17 cellular contexts compared by ENCODE assay signal in the genomic region with DNA sequence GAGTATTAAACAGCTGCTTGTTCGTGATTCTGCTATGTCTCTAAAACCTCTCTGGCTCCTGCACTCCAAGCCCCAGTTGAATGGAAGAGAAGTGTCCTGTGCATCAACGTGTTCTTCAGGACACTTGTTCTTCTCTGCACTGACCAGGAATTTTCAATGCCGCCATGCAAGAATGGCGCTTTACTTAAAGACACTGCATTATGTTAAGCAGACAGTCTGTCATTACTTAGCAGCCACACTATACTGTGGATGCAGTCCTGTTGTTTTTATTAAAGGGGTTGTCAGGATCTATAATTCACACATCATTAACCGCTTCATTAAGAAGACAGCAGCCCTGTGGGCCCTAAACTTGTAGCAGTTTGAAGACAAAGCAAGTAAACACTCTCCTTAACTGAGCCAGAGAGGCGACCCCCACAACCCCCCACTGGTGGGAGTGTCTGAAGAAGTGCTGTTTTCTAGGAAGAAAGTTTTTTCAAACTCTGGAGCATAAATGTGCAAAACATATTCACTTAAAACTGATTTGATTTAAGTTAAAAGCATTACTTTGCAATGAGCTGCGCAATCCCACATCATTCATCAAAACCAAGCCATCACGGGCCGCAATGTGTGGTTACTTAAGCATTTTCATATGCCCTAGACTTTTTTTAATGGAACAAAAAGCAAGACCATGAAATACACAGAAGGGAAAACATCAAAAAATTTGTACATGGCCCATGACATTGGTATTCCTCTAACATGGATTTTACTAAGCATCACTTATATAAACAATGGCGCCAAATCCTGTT.
DNase-seq lines count a peak whose midpoint lies in the region; ATAC-seq and TF ChIP-seq lines count a peak whose summit lies in the region.
"Had no signal": no experiment of that assay in that cellular context is flagged by ENCODE, and none has a peak within 500 bp of the region (broad histone marks: within the 10 kb centered on the region; RNA-seq: fewer than 3 reads in every experiment).

No MANE protein-coding gene starts in this region.

- H4K91ac ChIP-seq in IMR-90 (ENCODE audit: insufficient read depth, low read depth, low read length), result no peak overlapping the region

- peak overlapping the region; percentile 16 for H3K4me3 Mint-ChIP-seq in endodermal cell
- H3K4me3 Mint-ChIP-seq in nephron progenitor cell, result peak overlapping the region; percentile 0
- H3K4me3 Mint-ChIP-seq: activated CD4-positive, alpha-beta T cell treated with anti-CD3 and anti-CD28 coated beads, Interleukin-2, amount 10 ng/mL, durations not matched to agents 7 days and 5 days; activated naive CD4-positive, alpha-beta T cell treated with anti-CD3 and anti-CD28 coated beads for 36 hours; CD8-positive, alpha-beta T cell; natural killer cell; stimulated activated effector memory CD8-positive, alpha-beta T cell treated with anti-CD3 and anti-CD28 coated beads, Interleukin-12 subunit alpha, Interleukin-12 subunit beta, amount 100 ng/mL, for 72 hours had no signal

- intact Hi-C loops in IMR-90 (cut with micrococcal nuclease), result no loop called here

- H2AK9ac ChIP-seq in IMR-90 (replicated peaks; ENCODE audit: low read depth, low read length, poor library complexity), result no peak overlapping the region

- no peak overlapping the region for H4K8ac ChIP-seq in IMR-90 (ENCODE audit: low read depth in 2 of 2, low read length in 2 of 2)

- H3K27ac ChIP-seq in AG04450 (ENCODE audit: low read depth, low read length) (no peak overlapping the region), IMR-90 (ENCODE audit: insufficient read depth, low read length) (no peak overlapping the region), endodermal cell (ENCODE audit: low read depth, low read length) (peak overlapping the region; percentile 94)
- H3K27ac ChIP-seq: brain microvascular endothelial cell had no signal

- H3K27me3 Mint-ChIP-seq in endodermal cell (ENCODE audit: insufficient read depth) (peaks cover 2% of the 10 kb centered on the region), nephron progenitor cell (ENCODE audit: low read depth, poor library complexity) (no peaks in the 10 kb centered on the region)

- peaks cover 4% of the 10 kb centered on the region for H3K4me1 ChIP-seq in IMR-90 (ENCODE audit: control insufficient read depth, insufficient read depth, low read length)
- H3K4me1 ChIP-seq in endodermal cell (ENCODE audit: control insufficient read depth, insufficient read depth, low read length), result peaks cover 25% of the 10 kb centered on the region

- H2BK5ac ChIP-seq in IMR-90 (ENCODE audit: low read depth, low read length, poor library complexity, severe bottlenecking), result no peak overlapping the region

- H3K36me3 ChIP-seq in IMR-90 (ENCODE audit: control insufficient read depth, insufficient read depth, low read length) (no peaks in the 10 kb centered on the region), endodermal cell (ENCODE audit: control insufficient read depth, insufficient read depth, low read length) (no peaks in the 10 kb centered on the region)
- H3K36me3 ChIP-seq: brain microvascular endothelial cell, thyroid gland had no signal

- H3K4me3 ChIP-seq in AG04450 (ENCODE audit: low read depth, low read length), result no peak overlapping the region
- no peak overlapping the region for H3K4me3 ChIP-seq in IMR-90 (ENCODE audit: insufficient read depth, low read depth, low read length)
- H3K4me3 ChIP-seq in endodermal cell (ENCODE audit: low read length), result peak overlapping the region; percentile 51
- H3K4me3 ChIP-seq: thyroid gland had no signal

- TF ChIP-seq CTCF in AG04450 (IDR thresholded peaks at IDR 0.05; ENCODE audit: low read depth, low read length), result no peak
- TF ChIP-seq CTCF in IMR-90 (conservative IDR thresholded peaks at IDR 0.05; ENCODE audit: low read depth, low read length), result no peak
- TF ChIP-seq CTCF in endodermal cell (conservative IDR thresholded peaks at IDR 0.05), result no peak
- TF ChIP-seq CTCF in nephron progenitor cell (IDR thresholded peaks at IDR 0.05), result no peak

- H3K9me3 Mint-ChIP-seq in endodermal cell (peaks cover 26% of the 10 kb centered on the region), nephron progenitor cell (peaks cover 27% of the 10 kb centered on the region)
- H3K9me3 Mint-ChIP-seq: activated naive CD4-positive, alpha-beta T cell treated with anti-CD3 and anti-CD28 coated beads for 36 hours; CD8-positive, alpha-beta T cell; natural killer cell had no signal

- dilution Hi-C loops in IMR-90 (cut with HindIII; ENCODE audit: low sequenced_read_pairs, unreplicated experiment), result no loop called here

- CTCF ChIA-PET in AG04450 (lab: Charles Lee) (no interaction called here), IMR-90 (lab: Yijun Ruan, JAX) (interaction anchor here (0.6 kb wide), 1 partner anchor 21 kb away, joined by 5 read pairs; no protein-coding TSS in a partner anchor)

- H2BK120ac ChIP-seq in IMR-90 (ENCODE audit: low read depth, low read length), result no peak overlapping the region

- no peak overlapping the region for H2AFZ ChIP-seq in IMR-90 (replicated peaks; ENCODE audit: low read length, poor library complexity)

- H3K36me3 Mint-ChIP-seq in endodermal cell (ENCODE audit: low read depth) (peaks cover 13% of the 10 kb centered on the region), nephron progenitor cell (ENCODE audit: low read depth) (peaks cover 14% of the 10 kb centered on the region)
- H3K36me3 Mint-ChIP-seq: CD8-positive, alpha-beta T cell; natural killer cell; stimulated activated effector memory CD8-positive, alpha-beta T cell treated with anti-CD3 and anti-CD28 coated beads, Interleukin-12 subunit alpha, Interleukin-12 subunit beta, amount 100 ng/mL, for 72 hours had no signal

- ATAC-seq in IMR-90 (ENCODE audit: low read depth), result no peak
- ATAC-seq: CD8-positive, alpha-beta T cell; natural killer cell; stimulated activated effector memory CD8-positive, alpha-beta T cell treated with anti-CD3 and anti-CD28 coated beads, Interleukin-12 subunit alpha, Interleukin-12 subunit beta, amount 100 ng/mL, for 72 hours had no signal

- no peak overlapping the region for H3K18ac ChIP-seq in IMR-90 (ENCODE audit: low read depth, low read length)

- H3K4me1 Mint-ChIP-seq in endodermal cell (peaks cover 41% of the 10 kb centered on the region), nephron progenitor cell (peaks cover 66% of the 10 kb centered on the region)
- H3K4me1 Mint-ChIP-seq: stimulated activated effector memory CD8-positive, alpha-beta T cell treated with anti-CD3 and anti-CD28 coated beads, Interleukin-12 subunit alpha, Interleukin-12 subunit beta, amount 100 ng/mL, for 72 hours had no signal

- H4K5ac ChIP-seq in IMR-90 (ENCODE audit: low read depth, low read length), result no peak overlapping the region

- H3K56ac ChIP-seq in IMR-90 (ENCODE audit: extremely low read depth, insufficient read depth, low read length), result no peak overlapping the region

- H3K23ac ChIP-seq in IMR-90 (ENCODE audit: low read depth, low read length), result no peak overlapping the region

- no peak for TF ChIP-seq RAD21 in IMR-90 (IDR thresholded peaks at IDR 0.05; ENCODE audit: low read length)

- no peak overlapping the region for H2AK5ac ChIP-seq in IMR-90 (ENCODE audit: low read depth, low read length)

- no peak overlapping the region for H3K4me2 ChIP-seq in IMR-90 (ENCODE audit: low read depth, low read length)

- peaks cover 8% of the 10 kb centered on the region; the same call in 1 of the 2 replicates for H3K9me3 ChIP-seq in AG04450 (ENCODE audit: control insufficient read depth, insufficient read depth, low read length)
- no peaks in the 10 kb centered on the region for H3K9me3 ChIP-seq in IMR-90 (ENCODE audit: control insufficient read depth, insufficient read depth, low read length)
- H3K9me3 ChIP-seq in endodermal cell (ENCODE audit: control insufficient read depth, low read length), result peaks cover 26% of the 10 kb centered on the region
- H3K9me3 ChIP-seq: thyroid gland had no signal

- no peak overlapping the region for H2BK15ac ChIP-seq in IMR-90 (ENCODE audit: low read depth, low read length)

- no TSS peak for BruUV-seq in IMR-90 (replicated peaks; lab: Mats Ljungman, UMichigan)

- H3K4ac ChIP-seq in IMR-90 (ENCODE audit: low read depth, low read length), result no peak overlapping the region

- H3K14ac ChIP-seq in IMR-90 (replicated peaks; ENCODE audit: low read depth, low read length), result no peak overlapping the region

- H3K27me3 ChIP-seq in AG04450 (ENCODE audit: control insufficient read depth, insufficient read depth, low read length) (no peaks in the 10 kb centered on the region), IMR-90 (ENCODE audit: control insufficient read depth, insufficient read depth, low read length) (no peaks in the 10 kb centered on the region), endodermal cell (ENCODE audit: control insufficient read depth, insufficient read depth, low read length, poor library complexity, severe bottlenecking) (no peaks in the 10 kb centered on the region)
- H3K27me3 ChIP-seq: brain microvascular endothelial cell, thyroid gland had no signal

- H3K79me1 ChIP-seq in IMR-90 (ENCODE audit: low read depth in 1 of 2, low read length in 2 of 2), result no peaks in the 10 kb centered on the region

- POLR2A ChIA-PET in AG04450 (lab: Yijun Ruan, JAX) (no interaction called here), IMR-90 (lab: Charles Lee; ENCODE audit: unreplicated experiment) (no interaction called here)

- H3K9ac ChIP-seq in IMR-90 (ENCODE audit: low read depth, low read length) (no peak overlapping the region), endodermal cell (ENCODE audit: extremely low read depth, low read length, poor library complexity, severe bottlenecking) (peak overlapping the region; percentile 4)

- H4K20me1 ChIP-seq in IMR-90 (ENCODE audit: insufficient read depth, low read length), result no peaks in the 10 kb centered on the region

- H3K27ac Mint-ChIP-seq in endodermal cell (peak overlapping the region; percentile 96), nephron progenitor cell (peak overlapping the region; percentile 86)
- H3K27ac Mint-ChIP-seq: activated CD4-positive, alpha-beta T cell treated with anti-CD3 and anti-CD28 coated beads, Interleukin-2, amount 10 ng/mL, durations not matched to agents 7 days and 5 days; activated naive CD4-positive, alpha-beta T cell treated with anti-CD3 and anti-CD28 coated beads for 36 hours; CD8-positive, alpha-beta T cell; natural killer cell; stimulated activated effector memory CD8-positive, alpha-beta T cell treated with anti-CD3 and anti-CD28 coated beads, Interleukin-12 subunit alpha, Interleukin-12 subunit beta, amount 100 ng/mL, for 72 hours had no signal

- in situ Hi-C loops in IMR-90 (cut with MboI; ENCODE audit: low sequenced_read_pairs), result no loop called here

- DNase-seq in AG04450 (ENCODE audit: low read depth, low spot score) (peak; percentile 27), IMR-90 (peak; percentile 36), endodermal cell (peak; percentile 80), nephron progenitor cell (peak; percentile 25), kidney glomerular epithelial cell (lab: John Stamatoyannopoulos, UW) (no peak), cerebellar nuclear complex (lab: John Stamatoyannopoulos, UW) (no peak), CD1c-positive myeloid dendritic cell (ENCODE audit: extremely low spot score) (no peak)
- no peak for DNase-seq in stimulated activated CD4-positive, alpha-beta T cell treated with anti-CD3 and anti-CD28 coated beads, Interleukin-4, amount 100 ng/mL, for 24 hours
- DNase-seq: activated CD4-positive, alpha-beta T cell treated with anti-CD3 and anti-CD28 coated beads, Interleukin-2, amount 10 ng/mL, durations not matched to agents 7 days and 5 days; activated naive CD4-positive, alpha-beta T cell treated with anti-CD3 and anti-CD28 coated beads for 36 hours; brain microvascular endothelial cell; CD8-positive, alpha-beta T cell; H7; natural killer cell; NCI-H2029 treated with DMSO at 0.1 percent for 48 hours had no signal

- 71% methylated on average over 4 of the region's 10 CpGs; no CpG with 5 or more reads in 1 of the 2 experiments for WGBS in IMR-90 (ENCODE audit: extremely low coverage in 2 of 2, insufficient read length in 1 of 2), 2 experiments
- WGBS in endodermal cell (ENCODE audit: insufficient coverage in 1 of 2, insufficient read length in 1 of 2), 2 experiments, result 58 to 64% methylated on average over 7 to 10 of the region's 10 CpGs

- TF ChIP-seq POLR2A in IMR-90 (IDR thresholded peaks at IDR 0.05; ENCODE audit: low read depth, low read length), result no peak

- no peaks in the 10 kb centered on the region; the same call in 1 of the 2 replicates for H3K9me1 ChIP-seq in IMR-90 (ENCODE audit: insufficient read depth, low read length)

- no peak overlapping the region for H2BK20ac ChIP-seq in IMR-90 (ENCODE audit: low read depth, low read length)

Comparison
In these comparisons a context has a peak if more than half of its experiments do, and no peak if none do; other contexts are left out.
1. DNase-seq: peak in AG04450 (single experiment), IMR-90 (single experiment), endodermal cell (single experiment) and nephron progenitor cell (single experiment); none in kidney glomerular epithelial cell (single experiment), cerebellar nuclear complex (0 of 2), stimulated activated CD4-positive, alpha-beta T cell treated with anti-CD3 and anti-CD28 coated beads, Interleukin-4, amount 100 ng/mL, for 24 hours (single experiment) and CD1c-positive myeloid dendritic cell (single experiment).